In the genomic region with DNA sequence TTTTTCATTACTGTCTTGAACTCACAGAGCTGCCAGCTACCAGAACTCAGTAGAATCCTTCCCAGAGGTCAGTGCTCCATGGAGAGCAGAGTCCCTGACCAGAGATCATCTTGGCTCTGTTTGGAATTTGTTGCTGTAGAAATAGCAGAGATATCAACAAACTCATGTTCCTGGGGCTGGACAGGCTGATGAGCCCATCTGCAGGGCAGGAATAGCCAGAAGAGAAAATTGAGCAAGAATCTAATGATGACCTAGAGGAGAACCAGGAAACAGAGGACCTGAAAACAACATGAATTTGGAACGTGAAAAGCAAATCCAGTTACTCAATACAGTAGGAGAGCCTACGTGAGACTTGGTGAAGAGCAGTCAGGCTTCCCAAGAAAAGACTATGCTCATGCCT, we compare ENCODE assay signal across 19 cellular contexts.
A peak's percentile ranks its signal among the peaks of the same experiment; 100 is the strongest.
DNase-seq lines count a peak whose midpoint lies in the region; ATAC-seq and TF ChIP-seq lines count a peak whose summit lies in the region.
"Had no signal": no experiment of that assay in that cellular context is flagged by ENCODE, and none has a peak within 500 bp of the region (broad histone marks: within the 10 kb centered on the region; RNA-seq: fewer than 3 reads in every experiment).

No MANE protein-coding gene starts in this region.

- DNase-seq in AG08396 (ENCODE audit: low spot score) (peak; percentile 29), amniotic epithelial cell (ENCODE audit: low read depth) (peak; percentile 75), mesothelial cell of epicardium (ENCODE audit: low spot score in 2 of 2, unreplicated experiment in 2 of 2) (no peak), immature natural killer cell (no peak), mesenteric fat pad (ENCODE audit: low spot score) (no peak), SKM-1 treated with dmso at 0.1 percent for 144 hours (lab: John Stamatoyannopoulos, UW; ENCODE audit: unreplicated experiment) (no peak)
- DNase-seq: activated CD4-positive, alpha-beta T cell treated with anti-CD3 and anti-CD28 coated beads for 48 hours; activated CD8-positive, alpha-beta memory T cell treated with anti-CD3 and anti-CD28 coated beads, Interleukin-2, amount 50 U/mL, for 48 hours; activated gamma-delta T cell; CD4-positive, alpha-beta memory T cell; DMS53; Kasumi-1; midbrain; NCI-H1105 treated with DMSO at 0.1 percent for 48 hours; thyroid gland had no signal

- no peaks in the 10 kb centered on the region for H3K27me3 Mint-ChIP-seq in mesothelial cell of epicardium (ENCODE audit: low read depth)
- H3K27me3 Mint-ChIP-seq in immature natural killer cell (ENCODE audit: low read depth in 3 of 3): no peaks in the 10 kb centered on the region
- H3K27me3 Mint-ChIP-seq: CD4-positive, alpha-beta memory T cell had no signal

- TF ChIP-seq CTCF in gastroesophageal sphincter (IDR thresholded peaks at IDR 0.05) (no peak), mesothelial cell of epicardium (IDR thresholded peaks at IDR 0.05; ENCODE audit: unreplicated experiment) (no peak)

- peak overlapping the region; percentile 6 for H3K27ac Mint-ChIP-seq in mesothelial cell of epicardium
- no peak overlapping the region for H3K27ac Mint-ChIP-seq in immature natural killer cell
- H3K27ac Mint-ChIP-seq: CD4-positive, alpha-beta memory T cell; stimulated activated memory B cell treated with anti-CD40 and anti-IgM and Interleukin-4, amounts not matched to agents 10 μg/mL and 1 μg/mL and 100 μg/mL, for 72 hours had no signal

- TF ChIP-seq POLR2A in gastroesophageal sphincter (IDR thresholded peaks at IDR 0.05): no peak

- H3K36me3 Mint-ChIP-seq in mesothelial cell of epicardium (no peaks in the 10 kb centered on the region), immature natural killer cell (no peaks in the 10 kb centered on the region)
- H3K36me3 Mint-ChIP-seq: CD4-positive, alpha-beta memory T cell; stimulated activated memory B cell treated with anti-CD40 and anti-IgM and Interleukin-4, amounts not matched to agents 10 μg/mL and 1 μg/mL and 100 μg/mL, for 72 hours had no signal

- ATAC-seq in gastroesophageal sphincter (peak; percentile 88), HG02973 (IDR thresholded peaks at IDR 0.05; ENCODE audit: unreplicated experiment) (no peak)
- ATAC-seq: stimulated activated memory B cell treated with anti-CD40 and anti-IgM and Interleukin-4, amounts not matched to agents 10 μg/mL and 1 μg/mL and 100 μg/mL, for 72 hours had no signal

- H3K4me3 Mint-ChIP-seq in mesothelial cell of epicardium (no peak overlapping the region), immature natural killer cell (no peak overlapping the region)
- H3K4me3 Mint-ChIP-seq: CD4-positive, alpha-beta memory T cell; stimulated activated memory B cell treated with anti-CD40 and anti-IgM and Interleukin-4, amounts not matched to agents 10 μg/mL and 1 μg/mL and 100 μg/mL, for 72 hours had no signal

- H3K4me1 ChIP-seq in gastroesophageal sphincter: peaks cover 0 to 4% (median 0%) of the 10 kb centered on the region in 3 donors
- H3K4me1 ChIP-seq: prostate gland had no signal

- H3K9me3 Mint-ChIP-seq in mesothelial cell of epicardium (no peaks in the 10 kb centered on the region), immature natural killer cell (no peaks in the 10 kb centered on the region)
- H3K9me3 Mint-ChIP-seq: CD4-positive, alpha-beta memory T cell; stimulated activated memory B cell treated with anti-CD40 and anti-IgM and Interleukin-4, amounts not matched to agents 10 μg/mL and 1 μg/mL and 100 μg/mL, for 72 hours had no signal

- TF ChIP-seq EP300 in gastroesophageal sphincter (IDR thresholded peaks at IDR 0.05): no peak

- H3K27ac ChIP-seq in gastroesophageal sphincter: no peak overlapping the region
- H3K27ac ChIP-seq: prostate gland, thyroid gland had no signal

- no peaks in the 10 kb centered on the region for H3K9me3 ChIP-seq in gastroesophageal sphincter
- H3K9me3 ChIP-seq: prostate gland, thyroid gland had no signal

- WGBS in gastroesophageal sphincter (ENCODE audit: low coverage in 1 of 2), 2 donors: 49 to 80% methylated on average over 1 to 2 of the region's 2 CpGs

- no peak overlapping the region for H3K4me3 ChIP-seq in gastroesophageal sphincter
- H3K4me3 ChIP-seq: prostate gland, thyroid gland had no signal

- no peaks in the 10 kb centered on the region for H3K36me3 ChIP-seq in gastroesophageal sphincter
- H3K36me3 ChIP-seq: prostate gland, thyroid gland had no signal

- H3K27me3 ChIP-seq in gastroesophageal sphincter: no peaks in the 10 kb centered on the region
- H3K27me3 ChIP-seq: thyroid gland had no signal

- peaks cover 41% of the 10 kb centered on the region for H3K4me1 Mint-ChIP-seq in mesothelial cell of epicardium
- H3K4me1 Mint-ChIP-seq in immature natural killer cell: no peaks in the 10 kb centered on the region
- H3K4me1 Mint-ChIP-seq: CD4-positive, alpha-beta memory T cell; stimulated activated memory B cell treated with anti-CD40 and anti-IgM and Interleukin-4, amounts not matched to agents 10 μg/mL and 1 μg/mL and 100 μg/mL, for 72 hours had no signal

Comparison
In these comparisons a context has a peak if more than half of its experiments do, and no peak if none do; other contexts are left out.
1. DNase-seq: peak in AG08396 (single experiment) and amniotic epithelial cell (single experiment); none in mesothelial cell of epicardium (0 of 2), immature natural killer cell (0 of 3), mesenteric fat pad (single experiment) and SKM-1 treated with dmso at 0.1 percent for 144 hours (single experiment).